In genomic region chr2:58072102-58072501, GRCh38 we compare ENCODE assay signal across 17 cellular contexts. TPM values are rescaled to one million over a fixed set of nuclear protein-coding genes. Genes with fewer than 3 reads are reported as not detected.
DNase-seq lines count a peak whose midpoint lies in the region; ATAC-seq and FAIRE-seq lines count a peak whose summit lies in the region.
"Had no signal": no experiment of that assay in that cellular context is flagged by ENCODE, and none has a peak within 500 bp of the region (broad histone marks: within the 10 kb centered on the region; RNA-seq: fewer than 3 reads in every experiment).

No MANE protein-coding gene starts in this region.

- ATAC-seq in GM18517 (IDR thresholded peaks at IDR 0.05; ENCODE audit: unreplicated experiment) (peak; percentile 57), GM21825 (IDR thresholded peaks at IDR 0.05; ENCODE audit: unreplicated experiment) (peak; percentile 50), HG03280 (IDR thresholded peaks at IDR 0.05; ENCODE audit: unreplicated experiment) (no peak)
- ATAC-seq: HCT116 had no signal

- DNase-seq in NCI-H446 treated with DMSO at 0.1 percent for 48 hours (lab: John Stamatoyannopoulos, UW) (no peak), mesenteric fat pad (ENCODE audit: low spot score) (no peak)
- DNase-seq in NK-92 treated with Interleukin-12 subunit alpha and Interleukin-12 subunit beta, amount 100 ng/mL, for 24 hours (lab: John Stamatoyannopoulos, UW): no peak
- DNase-seq: AML-193, DND-41, GOT3, NCI-H1105, NCI-H2081, NCI-H2171 treated with DMSO at 0.1 percent for 48 hours, NCI-H446, Right ventricle myocardium superior had no signal

- peak; percentile 31 for FAIRE-seq in colon (lab: Jason Lieb, UNC)
- FAIRE-seq: RCC 7860 had no signal

RNA-seq across cellular contexts. Expression of gene VRK2, which starts 25.5 kb away (rescaled TPM):
- total RNA-seq in mesenteric fat pad: 26.3 TPM
